9 cellular contexts compared by ENCODE assay signal in genomic region chr12:128259556-128260070, GRCh38. TPM values are rescaled to one million over a fixed set of nuclear protein-coding genes. Genes with fewer than 3 reads are reported as not detected.
A peak's percentile ranks its signal among the peaks of the same experiment; 100 is the strongest.
DNase-seq lines count a peak whose midpoint lies in the region; ATAC-seq, FAIRE-seq and TF ChIP-seq lines count a peak whose summit lies in the region.
"Had no signal": no experiment of that assay in that cellular context is flagged by ENCODE, and none has a peak within 500 bp of the region (broad histone marks: within the 10 kb centered on the region; RNA-seq: fewer than 3 reads in every experiment).

No MANE protein-coding gene starts in this region.

- WGBS in smooth muscle cell (ENCODE audit: low lambda C conversion rate) = 13% methylated on average over 5 of the region's 5 CpGs

- intact Hi-C loops in Caco-2 (cut with micrococcal nuclease; ENCODE audit: unreplicated experiment) (loop anchor here (2.0 kb wide), 1 partner anchor 1651 kb away; no protein-coding TSS in a partner anchor), left cardiac atrium (cut with DNase I) (loop anchor here (5.0 to 10.0 kb wide), 3 partner anchors 128 to 1755 kb away; no protein-coding TSS in a partner anchor), ascending aorta (cut with DNase I) (no loop called here)

- H3K27me3 ChIP-seq in Caco-2 (replicated peaks; ENCODE audit: control insufficient read depth, insufficient read depth, low read length) = no peaks in the 10 kb centered on the region
- H3K27me3 ChIP-seq in smooth muscle cell (ENCODE audit: low read depth) = no peaks in the 10 kb centered on the region
- H3K27me3 ChIP-seq in ascending aorta = no peaks in the 10 kb centered on the region

- H3K4me1 Mint-ChIP-seq in Caco-2 (ENCODE audit: low read depth, unreplicated experiment) = no peaks in the 10 kb centered on the region

- no peaks in the 10 kb centered on the region for H3F3A ChIP-seq in smooth muscle cell (ENCODE audit: low read depth)

- H3K9me3 Mint-ChIP-seq in Caco-2 (ENCODE audit: unreplicated experiment) = peaks cover 13% of the 10 kb centered on the region
- H3K9me3 Mint-ChIP-seq: effector memory CD8-positive, alpha-beta T cell had no signal

- H3K27me3 Mint-ChIP-seq in Caco-2 (ENCODE audit: insufficient read depth, unreplicated experiment) = peaks cover 2% of the 10 kb centered on the region

- no peak for FAIRE-seq in HTR-8/SVneo (lab: Jason Lieb, UNC)

- H3K9ac ChIP-seq in smooth muscle cell (ENCODE audit: low read depth) = no peak overlapping the region

- H3K36me3 Mint-ChIP-seq in Caco-2 (ENCODE audit: insufficient read depth, unreplicated experiment) = no peaks in the 10 kb centered on the region

- no peak overlapping the region for H2AFZ ChIP-seq in smooth muscle cell (ENCODE audit: low read depth)

- CTCF ChIA-PET in Caco-2 (lab: Charles Lee) = interaction anchor here (1.3 to 1.5 kb wide), 3 partner anchors 128 to 1755 kb away, joined by 5 to 10 read pairs (median 6); no protein-coding TSS in a partner anchor

- TF ChIP-seq CTCF in Caco-2 (IDR thresholded peaks at IDR 0.05; ENCODE audit: insufficient read depth in 1 of 2, low read depth in 1 of 2, low read length in 1 of 2, severe bottlenecking in 1 of 2, unreplicated experiment in 1 of 2) = peak; percentile 36 to 72
- peak; percentile 85 for TF ChIP-seq CTCF in smooth muscle cell (IDR thresholded peaks at IDR 0.05; ENCODE audit: borderline replicate concordance, insufficient read depth, poor library complexity, severe bottlenecking)
- peak in 1 of 3 experiments; percentile 42 for TF ChIP-seq CTCF in ascending aorta (IDR thresholded peaks at IDR 0.05)

- no peaks in the 10 kb centered on the region for H4K20me1 ChIP-seq in smooth muscle cell (ENCODE audit: low read depth)

- no peak overlapping the region for H3K4me2 ChIP-seq in smooth muscle cell

- BruUV-seq in Caco-2 (replicated peaks; lab: Mats Ljungman, UMichigan) = no TSS peak

- H3K9me3 ChIP-seq in Caco-2 (no peaks in the 10 kb centered on the region), smooth muscle cell (replicated peaks; ENCODE audit: low read depth) (peaks cover 7% of the 10 kb centered on the region), ascending aorta (no peaks in the 10 kb centered on the region)

- H3K36me3 ChIP-seq in Caco-2 (ENCODE audit: control insufficient read depth, insufficient read depth, low read length) = no peaks in the 10 kb centered on the region
- no peaks in the 10 kb centered on the region for H3K36me3 ChIP-seq in smooth muscle cell (ENCODE audit: low read depth)
- no peaks in the 10 kb centered on the region for H3K36me3 ChIP-seq in ascending aorta

- H3K4me3 ChIP-seq in Caco-2 (ENCODE audit: low read depth, low read length) (no peak overlapping the region), smooth muscle cell (no peak overlapping the region), ascending aorta (no peak overlapping the region)

- H3K4me3 Mint-ChIP-seq in Caco-2 (ENCODE audit: unreplicated experiment) = no peak overlapping the region
- H3K4me3 Mint-ChIP-seq: effector memory CD8-positive, alpha-beta T cell had no signal

- H3K79me2 ChIP-seq in smooth muscle cell (ENCODE audit: low read depth) = no peaks in the 10 kb centered on the region

- ATAC-seq in left cardiac atrium = peak; percentile 40 to 53
- no peak for ATAC-seq in GM18511 (IDR thresholded peaks at IDR 0.05; ENCODE audit: unreplicated experiment)
- ATAC-seq: effector memory CD8-positive, alpha-beta T cell had no signal

- no peak overlapping the region for H3K27ac Mint-ChIP-seq in Caco-2 (ENCODE audit: unreplicated experiment)
- H3K27ac Mint-ChIP-seq: effector memory CD8-positive, alpha-beta T cell had no signal

- POLR2A ChIA-PET in Caco-2 (lab: Charles Lee) = no interaction called here

- no peak overlapping the region for H3K27ac ChIP-seq in smooth muscle cell (ENCODE audit: low read depth)
- no peak overlapping the region for H3K27ac ChIP-seq in ascending aorta

- DNase-seq in Caco-2 = peak in 1 of 2 experiments; percentile 9
- peak; percentile 17 for DNase-seq in HK-2 (ENCODE audit: unreplicated experiment)
- peak; percentile 34 to 37 for DNase-seq in SHP77 (lab: John Stamatoyannopoulos, UW)
- peak; percentile 56 for DNase-seq in left cardiac atrium
- no peak for DNase-seq in smooth muscle cell (lab: John Stamatoyannopoulos, UW; ENCODE audit: unreplicated experiment)
- no peak for DNase-seq in HTR-8/SVneo (ENCODE audit: insufficient read length, low spot score)
- DNase-seq in ascending aorta (ENCODE audit: low spot score in 2 of 2) = no peak

- no peaks in the 10 kb centered on the region for H3K4me1 ChIP-seq in Caco-2
- no peaks in the 10 kb centered on the region for H3K4me1 ChIP-seq in smooth muscle cell (ENCODE audit: low read depth)
- no peaks in the 10 kb centered on the region for H3K4me1 ChIP-seq in ascending aorta

RNA-seq across cellular contexts. Expression of gene TMEM132C, which starts 7.4 kb away (rescaled TPM):
- total RNA-seq in Caco-2 (2022) (not detected in 2 replicates), left cardiac atrium (10 to 100 TPM; 11.1 to 12.8 TPM), smooth muscle cell (0.18 and 0.49 TPM in 2 replicates), ascending aorta (0.96 TPM)
- polyA plus RNA-seq in smooth muscle cell = 0.46 and 0.77 TPM in 2 replicates

Comparison
In these comparisons a context has a peak if more than half of its experiments do, and no peak if none do; other contexts are left out.
1. DNase-seq: peak in HK-2 (single experiment), SHP77 (2 of 2) and left cardiac atrium (single experiment); none in smooth muscle cell (single experiment), HTR-8/SVneo (single experiment) and ascending aorta (0 of 2).